1 cellular context compared by ENCODE assay signal in genomic region chr16:66378739-66379570, GRCh38.
TF ChIP-seq lines count a peak whose summit lies in the region.

No MANE protein-coding gene starts in this region.

TF ChIP-seq in WTC11, 78 proteins besides CTCF, POLR2A, EP300 and RAD21 (continued from another document):
- TF ChIP-seq ATF2 (CRISPR knock-in tag; IDR thresholded peaks at IDR 0.05; ENCODE audit: borderline replicate concordance, low read depth), result no peak
- no peak for TF ChIP-seq RELA (CRISPR knock-in tag; IDR thresholded peaks at IDR 0.05; ENCODE audit: borderline replicate concordance)
- no peak for TF ChIP-seq PRDM15 (CRISPR knock-in tag; IDR thresholded peaks at IDR 0.05)
- no peak for TF ChIP-seq TCF7 (CRISPR knock-in tag; IDR thresholded peaks at IDR 0.05; ENCODE audit: low read depth)
